8 cellular contexts compared by ENCODE assay signal in the genomic region with DNA sequence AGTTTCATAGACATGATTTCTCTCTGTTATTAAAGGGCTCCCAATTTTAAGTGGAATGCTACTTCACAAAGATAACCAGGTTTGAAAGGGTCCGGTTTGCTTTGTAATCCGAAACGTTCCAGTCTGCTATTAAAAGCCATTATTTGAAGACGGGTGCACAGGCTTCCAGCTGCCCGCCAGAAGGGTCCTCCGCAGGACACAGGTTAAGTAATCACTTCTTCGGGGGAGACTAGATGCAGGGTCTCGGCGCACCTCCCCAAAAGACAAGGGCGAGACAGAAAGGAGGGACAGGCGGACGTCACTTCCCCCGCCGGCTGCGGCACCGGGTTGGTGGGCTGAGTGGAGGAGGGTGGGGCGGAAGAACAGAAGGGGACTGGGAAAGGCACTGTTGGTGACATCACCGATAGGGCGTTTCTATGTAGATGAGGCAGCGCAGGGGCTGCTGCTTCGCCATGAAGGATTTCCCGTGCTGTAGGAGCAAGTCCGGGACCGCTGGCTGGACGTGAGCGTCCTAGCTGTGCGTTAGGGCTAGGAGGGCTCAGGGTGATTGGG. TPM values are rescaled to one million over a fixed set of nuclear protein-coding genes. Genes with fewer than 3 reads are reported as not detected.
DNase-seq lines count a peak whose midpoint lies in the region; ATAC-seq and TF ChIP-seq lines count a peak whose summit lies in the region.

No MANE protein-coding gene starts in this region.

- H3K9me3 ChIP-seq in DND-41 (ENCODE audit: insufficient read depth, low read length, severe bottlenecking) (no peaks in the 10 kb centered on the region), neural cell (ENCODE audit: low read length) (no peaks in the 10 kb centered on the region)

- TF ChIP-seq EP300 in neural cell (conservative IDR thresholded peaks at IDR 0.05; ENCODE audit: poor library complexity, severe bottlenecking) = peak; percentile 80

- H3K27ac ChIP-seq in DND-41 (ENCODE audit: low read length) = peak overlapping the region; percentile 97
- peak overlapping the region; percentile 100 for H3K27ac ChIP-seq in neural cell (ENCODE audit: low read length)

- H3K27me3 ChIP-seq in DND-41 (ENCODE audit: insufficient read depth, low read length, poor library complexity) (no peaks in the 10 kb centered on the region), neural cell (ENCODE audit: insufficient read depth, low read depth, low read length) (no peaks in the 10 kb centered on the region)

- peak; percentile 100 for DNase-seq in DND-41
- peak; percentile 96 for DNase-seq in H4 (ENCODE audit: low spot score)
- peak; percentile 86 for DNase-seq in LNCaP clone FGC (ENCODE audit: low read depth)
- peak; percentile 98 for DNase-seq in RPMI7951 (ENCODE audit: low read depth)
- peak; percentile 98 for DNase-seq in activated T-helper 9 cell treated with anti-CD3 and anti-CD28 coated beads, Interleukin-2, amount 50 U/mL, for 16 hours (ENCODE audit: low read depth)
- DNase-seq in foreskin fibroblast = peak; percentile 98 to 99
- peak; percentile 97 to 100 for DNase-seq in stimulated activated naive CD8-positive, alpha-beta T cell treated with anti-CD3 and anti-CD28 coated beads, Interleukin-15, amount 100 ng/mL, for 72 hours

- peak overlapping the region; percentile 67 for H3K4me2 ChIP-seq in DND-41 (ENCODE audit: insufficient read depth, low read length)
- H3K4me2 ChIP-seq in neural cell (ENCODE audit: low read length) = peak overlapping the region; percentile 97

- no peaks in the 10 kb centered on the region for H3K9me3 Mint-ChIP-seq in stimulated activated naive CD8-positive, alpha-beta T cell treated with anti-CD3 and anti-CD28 coated beads, Interleukin-15, amount 100 ng/mL, for 72 hours

- H3K36me3 ChIP-seq in DND-41 (ENCODE audit: insufficient read depth, low read length) (no peaks in the 10 kb centered on the region), neural cell (ENCODE audit: insufficient read depth, low read length) (no peaks in the 10 kb centered on the region)

- H3K27ac Mint-ChIP-seq in stimulated activated naive CD8-positive, alpha-beta T cell treated with anti-CD3 and anti-CD28 coated beads, Interleukin-15, amount 100 ng/mL, for 72 hours = no peak overlapping the region

- H3K27me3 Mint-ChIP-seq in stimulated activated naive CD8-positive, alpha-beta T cell treated with anti-CD3 and anti-CD28 coated beads, Interleukin-15, amount 100 ng/mL, for 72 hours = no peaks in the 10 kb centered on the region

- H2AFZ ChIP-seq in DND-41 (ENCODE audit: low read depth, low read length) (peak overlapping the region; percentile 87), neural cell (ENCODE audit: low read depth, low read length) (peak overlapping the region; percentile 97)

- no peaks in the 10 kb centered on the region for H3K79me2 ChIP-seq in DND-41 (ENCODE audit: insufficient read depth, low read length)
- no peaks in the 10 kb centered on the region for H3K79me2 ChIP-seq in neural cell (replicated peaks; ENCODE audit: insufficient read depth, low read length)

- TF ChIP-seq CTCF in DND-41 (IDR thresholded peaks at IDR 0.05; ENCODE audit: borderline replicate concordance, extremely low read depth, low read length, poor library complexity, severe bottlenecking) (no peak), LNCaP clone FGC (IDR thresholded peaks at IDR 0.05; ENCODE audit: control insufficient read depth, extremely low read depth, insufficient read depth) (no peak), foreskin fibroblast (IDR thresholded peaks at IDR 0.05; ENCODE audit: low read depth, low read length) (no peak), neural cell (IDR thresholded peaks at IDR 0.05; ENCODE audit: poor library complexity, severe bottlenecking) (no peak)

- H3K4me1 Mint-ChIP-seq in stimulated activated naive CD8-positive, alpha-beta T cell treated with anti-CD3 and anti-CD28 coated beads, Interleukin-15, amount 100 ng/mL, for 72 hours = peaks cover 23% of the 10 kb centered on the region

- H3K4me1 ChIP-seq in DND-41 (ENCODE audit: insufficient read depth, low read length) = peaks cover 38% of the 10 kb centered on the region

- no peak overlapping the region for H3K4me3 Mint-ChIP-seq in stimulated activated naive CD8-positive, alpha-beta T cell treated with anti-CD3 and anti-CD28 coated beads, Interleukin-15, amount 100 ng/mL, for 72 hours

- H3K9ac ChIP-seq in DND-41 (ENCODE audit: low read depth, low read length) (peak overlapping the region; percentile 61), neural cell (ENCODE audit: low read length) (peak overlapping the region; percentile 92)

- no peaks in the 10 kb centered on the region for H3F3A ChIP-seq in neural cell (ENCODE audit: insufficient read depth, low read length, poor library complexity, severe bottlenecking)

- TF ChIP-seq RAD21 in neural cell (conservative IDR thresholded peaks at IDR 0.05) = no peak

- peak; percentile 91 for ATAC-seq in DND-41 (ENCODE audit: insufficient read depth, low read depth)
- ATAC-seq in stimulated activated naive CD8-positive, alpha-beta T cell treated with anti-CD3 and anti-CD28 coated beads, Interleukin-15, amount 100 ng/mL, for 72 hours = peak; percentile 97

- H4K20me1 ChIP-seq in DND-41 (ENCODE audit: insufficient read depth, low read length) (no peaks in the 10 kb centered on the region), neural cell (ENCODE audit: insufficient read depth) (no peaks in the 10 kb centered on the region)

- H3K9me2 ChIP-seq in neural cell (ENCODE audit: insufficient read depth, low read length) = no peaks in the 10 kb centered on the region

- H3K4me3 ChIP-seq in DND-41 (ENCODE audit: low read depth in 1 of 2, low read length in 2 of 2) (peak overlapping the region; percentile 21 to 59; a peak in 3 of 4 replicates), LNCaP clone FGC (ENCODE audit: low read depth, low read length) (peak overlapping the region; percentile 57), foreskin fibroblast (ENCODE audit: low read depth in 1 of 2, low read length in 2 of 2) (peak overlapping the region; percentile 66 to 74), neural cell (ENCODE audit: low read length) (peak overlapping the region; percentile 70)

TF ChIP-seq in neural cell, 6 proteins besides CTCF, POLR2A, EP300 and RAD21:
- TF ChIP-seq REST (IDR thresholded peaks at IDR 0.05; ENCODE audit: borderline replicate concordance) (peak; percentile 69), SMC3 (conservative IDR thresholded peaks at IDR 0.05; ENCODE audit: poor library complexity) (no peak), EZH2 (IDR thresholded peaks at IDR 0.05; ENCODE audit: borderline replicate concordance, insufficient read depth, low read length, poor library complexity, severe bottlenecking) (no peak), MXI1 (conservative IDR thresholded peaks at IDR 0.05; ENCODE audit: poor library complexity, severe bottlenecking) (peak; percentile 34), TAF1 (IDR thresholded peaks at IDR 0.05; ENCODE audit: low read depth) (no peak), POLR2AphosphoS5 (IDR thresholded peaks at IDR 0.05) (peak; percentile 89)

RNA-seq across cellular contexts. Expression of gene RNU1-2, which starts 8.9 kb away (rescaled TPM):
- total RNA-seq in H4 (2014; rRNA removed; shearing (Covaris generic)) = not detected in 2 replicates
- under 0.01 TPM in 1 of 2 replicates, not detected in the other for total RNA-seq in RPMI7951 (2014; rRNA removed; shearing (Covaris generic))
- under 0.01 TPM in 1 of 2 replicates, not detected in the other for polyA plus RNA-seq in neural cell
- polyA minus RNA-seq in neural cell = under 0.01 TPM in 2 replicates

RNA-seq across cellular contexts. Expression of gene CROCC, which starts 17.1 kb away (rescaled TPM):
- total RNA-seq in H4 (2014; rRNA removed; shearing (Covaris generic)) = 2.8 and 7.6 TPM in 2 replicates
- total RNA-seq in RPMI7951 (2014; rRNA removed; shearing (Covaris generic)) = 5.4 and 5.6 TPM in 2 replicates
- 23.6 and 26.3 TPM in 2 replicates for polyA plus RNA-seq in neural cell
- 17.8 and 21.2 TPM in 2 replicates for polyA minus RNA-seq in neural cell

Comparison
In these comparisons a context has a peak if more than half of its experiments do, and no peak if none do; other contexts are left out.
1. Peak in every context shown above with its lines: DNase-seq, ATAC-seq, H3K4me3 ChIP-seq and H3K27ac ChIP-seq.